23 cellular contexts compared by ENCODE assay signal in the genomic region with DNA sequence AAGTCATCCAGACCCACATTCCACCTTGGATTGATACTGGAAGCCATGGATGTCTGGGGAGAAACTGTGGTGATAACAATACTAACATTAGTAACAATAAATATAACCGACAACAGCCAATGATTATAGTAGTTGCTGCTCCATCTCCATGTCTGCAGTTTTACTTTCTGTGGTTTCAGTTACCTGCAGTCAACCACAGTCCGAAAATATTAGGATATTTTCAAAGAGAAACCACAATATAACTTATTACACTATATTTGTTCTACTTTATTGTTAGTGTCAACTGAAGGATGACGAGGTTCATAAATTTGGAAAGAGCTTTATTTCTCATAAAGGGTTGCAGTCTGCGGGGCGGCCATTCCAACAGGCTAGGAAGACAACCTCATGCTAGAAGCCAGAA. TPM values are rescaled to one million over a fixed set of nuclear protein-coding genes. Genes with fewer than 3 reads are reported as not detected.
DNase-seq lines count a peak whose midpoint lies in the region; ATAC-seq, FAIRE-seq and TF ChIP-seq lines count a peak whose summit lies in the region.
"Had no signal": no experiment of that assay in that cellular context is flagged by ENCODE, and none has a peak within 500 bp of the region (broad histone marks: within the 10 kb centered on the region; RNA-seq: fewer than 3 reads in every experiment).

No MANE protein-coding gene starts in this region.

- H3K27ac ChIP-seq in CD4-positive, CD25-positive, alpha-beta regulatory T cell (ENCODE audit: insufficient read depth, low read length, poor library complexity, severe bottlenecking) = no peak overlapping the region
- peak overlapping the region; percentile 48 for H3K27ac ChIP-seq in keratinocyte (ENCODE audit: control insufficient read depth, insufficient read depth, low read length)
- no peak overlapping the region for H3K27ac ChIP-seq in esophagus muscularis mucosa (replicated peaks in 1 of 4)
- H3K27ac ChIP-seq in smooth muscle cell (ENCODE audit: low read depth) = no peak overlapping the region

- H4K20me1 ChIP-seq in keratinocyte (ENCODE audit: control insufficient read depth, extremely low read depth, insufficient read depth, low read length) = no peaks in the 10 kb centered on the region
- H4K20me1 ChIP-seq in smooth muscle cell (ENCODE audit: low read depth) = peaks cover 15% of the 10 kb centered on the region

- POLR2A ChIA-PET in activated CD8-positive, alpha-beta T cell treated with anti-CD3 and anti-CD28 coated beads, Interleukin-2, amount 10 ng/mL, durations not matched to agents 7 days and 5 days (lab: Charles Lee) = no interaction called here

- no peaks in the 10 kb centered on the region for H3K9me3 Mint-ChIP-seq in CD4-positive, CD25-positive, alpha-beta regulatory T cell
- no peaks in the 10 kb centered on the region for H3K9me3 Mint-ChIP-seq in activated CD8-positive, alpha-beta T cell treated with anti-CD3 and anti-CD28 coated beads, Interleukin-2, amount 10 ng/mL, durations not matched to agents 7 days and 5 days (ENCODE audit: insufficient read depth)
- H3K9me3 Mint-ChIP-seq: CD8-positive, alpha-beta memory T cell had no signal

- H3K36me3 Mint-ChIP-seq in CD4-positive, CD25-positive, alpha-beta regulatory T cell = peaks cover 3% of the 10 kb centered on the region
- no peaks in the 10 kb centered on the region for H3K36me3 Mint-ChIP-seq in T-helper 17 cell (ENCODE audit: low read depth)
- no peaks in the 10 kb centered on the region for H3K36me3 Mint-ChIP-seq in activated CD8-positive, alpha-beta T cell treated with anti-CD3 and anti-CD28 coated beads, Interleukin-2, amount 10 ng/mL, durations not matched to agents 7 days and 5 days (ENCODE audit: low read depth)

- H3K27me3 ChIP-seq in CD4-positive, CD25-positive, alpha-beta regulatory T cell (ENCODE audit: control insufficient read depth, insufficient read depth, low read length) = no peaks in the 10 kb centered on the region
- H3K27me3 ChIP-seq in keratinocyte (ENCODE audit: control insufficient read depth, extremely low read depth, insufficient read depth, low read length) (no peaks in the 10 kb centered on the region), esophagus muscularis mucosa (no peaks in the 10 kb centered on the region), smooth muscle cell (ENCODE audit: low read depth) (no peaks in the 10 kb centered on the region)

- dilution Hi-C loops in keratinocyte (cut with MboI; ENCODE audit: extremely low pct_ligation_motif_present, low sequenced_read_pairs) = no loop called here

- no peak for TF ChIP-seq POLR2A in esophagus muscularis mucosa (IDR thresholded peaks at IDR 0.05; ENCODE audit: low read depth)

- no peaks in the 10 kb centered on the region for H3K9me3 ChIP-seq in CD4-positive, CD25-positive, alpha-beta regulatory T cell (ENCODE audit: control insufficient read depth in 2 of 2, low read length in 2 of 2)
- no peaks in the 10 kb centered on the region for H3K9me3 ChIP-seq in T-helper 17 cell (ENCODE audit: control insufficient read depth, low read length, poor library complexity, severe bottlenecking)
- H3K9me3 ChIP-seq in keratinocyte (ENCODE audit: control insufficient read depth, low read depth, low read length) = no peaks in the 10 kb centered on the region
- H3K9me3 ChIP-seq in esophagus muscularis mucosa = no peaks in the 10 kb centered on the region
- H3K9me3 ChIP-seq in smooth muscle cell (replicated peaks; ENCODE audit: low read depth) = no peaks in the 10 kb centered on the region
- H3K9me3 ChIP-seq: HAP-1 had no signal

- peak; percentile 44 for FAIRE-seq in GM18507 (lab: Jason Lieb, UNC)
- no peak for FAIRE-seq in keratinocyte (lab: Jason Lieb, UNC)
- FAIRE-seq: A204.1, G401.6, GM12892, H1, HTR-8/SVneo, K562 had no signal

- intact Hi-C loops in esophagus muscularis mucosa (cut with DNase I) = no loop called here

- H3K4me1 Mint-ChIP-seq in CD4-positive, CD25-positive, alpha-beta regulatory T cell = peaks cover 16 to 31% (median 25%) of the 10 kb centered on the region in 4 donors
- H3K4me1 Mint-ChIP-seq in T-helper 17 cell = peaks cover 17% of the 10 kb centered on the region
- H3K4me1 Mint-ChIP-seq in activated CD8-positive, alpha-beta T cell treated with anti-CD3 and anti-CD28 coated beads, Interleukin-2, amount 10 ng/mL, durations not matched to agents 7 days and 5 days (ENCODE audit: low read depth) = peaks cover 22% of the 10 kb centered on the region

- H3K36me3 ChIP-seq in CD4-positive, CD25-positive, alpha-beta regulatory T cell (ENCODE audit: control insufficient read depth, insufficient read depth, low read length) = no peaks in the 10 kb centered on the region
- H3K36me3 ChIP-seq in keratinocyte (ENCODE audit: control insufficient read depth in 2 of 2, extremely low read depth in 1 of 2, insufficient read depth in 2 of 2, low read length in 2 of 2) (no peaks in the 10 kb centered on the region), esophagus muscularis mucosa (no peaks in the 10 kb centered on the region), smooth muscle cell (ENCODE audit: low read depth) (no peaks in the 10 kb centered on the region)
- H3K36me3 ChIP-seq: HAP-1 had no signal

- H3K4me1 ChIP-seq in CD4-positive, CD25-positive, alpha-beta regulatory T cell (ENCODE audit: control insufficient read depth, insufficient read depth, low read length, poor library complexity, severe bottlenecking) = peaks cover 32% of the 10 kb centered on the region
- peaks cover 23% of the 10 kb centered on the region for H3K4me1 ChIP-seq in keratinocyte (ENCODE audit: control insufficient read depth, extremely low read depth, insufficient read depth, low read length)
- H3K4me1 ChIP-seq in esophagus muscularis mucosa = peaks cover 14 to 26% (median 23%) of the 10 kb centered on the region in 4 donors
- H3K4me1 ChIP-seq in smooth muscle cell (ENCODE audit: low read depth) = peaks cover 16% of the 10 kb centered on the region

- CTCF ChIA-PET in activated CD8-positive, alpha-beta T cell treated with anti-CD3 and anti-CD28 coated beads, Interleukin-2, amount 10 ng/mL, durations not matched to agents 7 days and 5 days (lab: Charles Lee) = no interaction called here

- H3K9ac ChIP-seq in keratinocyte (ENCODE audit: control insufficient read depth, extremely low read depth, insufficient read depth, low read length) (no peak overlapping the region), smooth muscle cell (ENCODE audit: low read depth) (no peak overlapping the region)

- no peak for DNase-seq in CD4-positive, CD25-positive, alpha-beta regulatory T cell
- DNase-seq in GM18507 (ENCODE audit: extremely low spot score, insufficient read length, low read depth) = no peak
- no peak for DNase-seq in T-helper 17 cell
- DNase-seq in keratinocyte (ENCODE audit: low read depth, low spot score) = no peak
- no peak for DNase-seq in esophagus muscularis mucosa (ENCODE audit: extremely low spot score)
- DNase-seq in smooth muscle cell (lab: John Stamatoyannopoulos, UW; ENCODE audit: unreplicated experiment) = no peak
- no peak for DNase-seq in activated CD8-positive, alpha-beta T cell treated with anti-CD3 and anti-CD28 coated beads, Interleukin-2, amount 10 ng/mL, durations not matched to agents 7 days and 5 days
- DNase-seq: ACHN; CD8-positive, alpha-beta memory T cell; COR-L47; DMS 273 treated with DMSO at 0.1 percent for 48 hours; DMS53; DND-41; IMR-90 had no signal

- H3K4me3 ChIP-seq in CD4-positive, CD25-positive, alpha-beta regulatory T cell (ENCODE audit: low read depth, low read length) = no peak overlapping the region
- H3K4me3 ChIP-seq in keratinocyte (ENCODE audit: control insufficient read depth in 2 of 3, extremely low read depth in 1 of 3, insufficient read depth in 2 of 3, low read depth in 1 of 3, low read length in 3 of 3) (no peak overlapping the region), esophagus muscularis mucosa (no peak overlapping the region), smooth muscle cell (no peak overlapping the region)
- H3K4me3 ChIP-seq: HAP-1, K562 had no signal

- H3K4me2 ChIP-seq in keratinocyte (ENCODE audit: control insufficient read depth, extremely low read depth, insufficient read depth, low read depth, low read length) (no peak overlapping the region), smooth muscle cell (no peak overlapping the region)

- H3K9me1 ChIP-seq in keratinocyte (ENCODE audit: control insufficient read depth, extremely low read depth, insufficient read depth, low read length) = no peaks in the 10 kb centered on the region

- H3F3A ChIP-seq in smooth muscle cell (ENCODE audit: low read depth) = no peaks in the 10 kb centered on the region

- WGBS in esophagus muscularis mucosa = 95% methylated on average over 5 of the region's 5 CpGs
- WGBS in smooth muscle cell (ENCODE audit: low lambda C conversion rate) = 94% methylated on average over 5 of the region's 5 CpGs

- ATAC-seq in CD4-positive, CD25-positive, alpha-beta regulatory T cell (ENCODE audit: low read depth in 2 of 2) = no peak
- no peak for ATAC-seq in T-helper 17 cell
- ATAC-seq in GM21576 (IDR thresholded peaks at IDR 0.05; ENCODE audit: unreplicated experiment) = no peak
- ATAC-seq in activated CD8-positive, alpha-beta T cell treated with anti-CD3 and anti-CD28 coated beads, Interleukin-2, amount 10 ng/mL, durations not matched to agents 7 days and 5 days = no peak
- ATAC-seq: K562 had no signal

- peak overlapping the region in 1 of 4 donors; percentile 64 for H3K4me3 Mint-ChIP-seq in CD4-positive, CD25-positive, alpha-beta regulatory T cell
- H3K4me3 Mint-ChIP-seq in T-helper 17 cell = no peak overlapping the region
- no peak overlapping the region for H3K4me3 Mint-ChIP-seq in activated CD8-positive, alpha-beta T cell treated with anti-CD3 and anti-CD28 coated beads, Interleukin-2, amount 10 ng/mL, durations not matched to agents 7 days and 5 days
- H3K4me3 Mint-ChIP-seq: CD14-positive monocyte had no signal

- TF ChIP-seq CTCF in keratinocyte (optimal IDR thresholded peaks at IDR 0.05 in 1 of 3, IDR thresholded peaks at IDR 0.05 in 1 of 3, conservative IDR thresholded peaks at IDR 0.05 in 1 of 3; ENCODE audit: extremely low read depth in 1 of 3, insufficient read depth in 2 of 3, low read length in 3 of 3) (no peak), esophagus muscularis mucosa (IDR thresholded peaks at IDR 0.05) (no peak), smooth muscle cell (IDR thresholded peaks at IDR 0.05; ENCODE audit: borderline replicate concordance, insufficient read depth, poor library complexity, severe bottlenecking) (no peak)

- TF ChIP-seq EP300 in esophagus muscularis mucosa (IDR thresholded peaks at IDR 0.05) = no peak

- H2AFZ ChIP-seq in keratinocyte (ENCODE audit: control insufficient read depth, low read length) (peak overlapping the region; percentile 90), smooth muscle cell (ENCODE audit: low read depth) (no peak overlapping the region)

- H3K79me2 ChIP-seq in keratinocyte (ENCODE audit: control insufficient read depth, insufficient read depth, low read length) (peaks cover 20% of the 10 kb centered on the region), smooth muscle cell (ENCODE audit: low read depth) (peaks cover 22% of the 10 kb centered on the region)

- peak overlapping the region; percentile 59 to 99 (median 85) for H3K27ac Mint-ChIP-seq in CD4-positive, CD25-positive, alpha-beta regulatory T cell
- H3K27ac Mint-ChIP-seq in T-helper 17 cell = peak overlapping the region; percentile 99
- no peak overlapping the region for H3K27ac Mint-ChIP-seq in activated CD8-positive, alpha-beta T cell treated with anti-CD3 and anti-CD28 coated beads, Interleukin-2, amount 10 ng/mL, durations not matched to agents 7 days and 5 days

- H3K27me3 Mint-ChIP-seq in CD4-positive, CD25-positive, alpha-beta regulatory T cell = peaks cover 4% of the 10 kb centered on the region
- no peaks in the 10 kb centered on the region for H3K27me3 Mint-ChIP-seq in T-helper 17 cell
- peaks cover 4% of the 10 kb centered on the region for H3K27me3 Mint-ChIP-seq in activated CD8-positive, alpha-beta T cell treated with anti-CD3 and anti-CD28 coated beads, Interleukin-2, amount 10 ng/mL, durations not matched to agents 7 days and 5 days (ENCODE audit: low read depth)

RNA-seq across cellular contexts. Expression of a gene that starts 2.6 kb away (rescaled TPM):
- 43.0 TPM for total RNA-seq in CD4-positive, CD25-positive, alpha-beta regulatory T cell
- polyA plus RNA-seq in CD4-positive, CD25-positive, alpha-beta regulatory T cell = 10 to 100 TPM; 32.3 to 38.1 (median 35.2) TPM
- total RNA-seq in T-helper 17 cell = 10 to 100 TPM; 29.1 to 32.0 TPM
- polyA plus RNA-seq in keratinocyte = 6.8 to 8.7 TPM (median 8.4 TPM) in 3 replicates
- polyA plus RNA-seq in keratinocyte (2011; ENCODE audit: low read depth) = 2.3 TPM
- 4.5 and 5.6 TPM in 2 replicates for polyA plus RNA-seq in keratinocyte (2011; cell fraction: cytosol; rRNA removed)
- 9.5 and 10.1 TPM in 2 replicates for polyA plus RNA-seq in keratinocyte (2011; cell fraction: nucleus; rRNA removed)
- polyA plus RNA-seq in keratinocyte (2012; ENCODE audit: low replicate concordance) = 4.9 and 6.9 TPM in 2 replicates
- polyA minus RNA-seq in keratinocyte = 4.3 to 4.8 TPM (median 4.3 TPM) in 3 replicates
- 6.3 TPM for polyA minus RNA-seq in keratinocyte (2011; cell fraction: cytosol; rRNA and poly(A)+ RNA removed)
- polyA minus RNA-seq in keratinocyte (2011; cell fraction: nucleus; rRNA and poly(A)+ RNA removed) = 5.2 and 5.7 TPM in 2 replicates
- total RNA-seq in esophagus muscularis mucosa = 10 to 100 TPM in 3 of 4 donors, 1 to 10 TPM in 1; 8.3 to 18.4 (median 15.7) TPM
- 19.4 and 23.5 TPM in 2 replicates for total RNA-seq in smooth muscle cell
- 18.7 and 19.0 TPM in 2 replicates for polyA plus RNA-seq in smooth muscle cell
- 1 to 10 TPM; 8.7 to 9.1 TPM for total RNA-seq in activated CD8-positive, alpha-beta T cell treated with anti-CD3 and anti-CD28 coated beads, Interleukin-2, amount 10 ng/mL, durations not matched to agents 7 days and 5 days
